26 cellular contexts compared by ENCODE assay signal in the genomic region with DNA sequence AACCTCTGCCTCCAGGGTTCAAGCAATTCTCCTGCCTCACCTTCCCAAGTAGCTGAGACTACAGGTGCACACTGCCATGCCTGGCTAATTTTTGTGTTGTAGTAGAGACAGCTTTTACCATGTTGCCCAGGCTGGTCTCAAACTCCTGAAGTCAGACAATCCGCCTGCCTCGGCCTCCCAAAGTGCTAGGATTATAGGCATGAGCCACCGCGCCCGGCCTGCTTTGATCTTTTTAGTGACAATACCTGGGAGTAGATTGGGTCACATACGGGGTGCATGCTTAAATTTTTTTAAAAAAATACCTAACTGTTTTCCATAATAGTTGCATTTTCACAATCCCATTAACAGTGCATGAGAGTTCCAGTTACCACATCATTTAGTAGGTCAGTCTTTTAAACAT.
"Had no signal": no experiment of that assay in that cellular context is flagged by ENCODE, and none has a peak within 500 bp of the region (broad histone marks: within the 10 kb centered on the region; RNA-seq: fewer than 3 reads in every experiment).

No MANE protein-coding gene starts in this region.

- DNase-seq: central memory CD4-positive, alpha-beta T cell; effector CD8-positive, alpha-beta T cell; endodermal cell; heart right ventricle; hippocampal formation; kidney; mesendoderm; naive thymus-derived CD8-positive, alpha-beta T cell; nephron progenitor cell; nucleus accumbens; ovary; posterior cingulate gyrus; psoas muscle; sigmoid colon; stimulated activated CD4-positive, alpha-beta T cell treated with anti-CD3 and anti-CD28 coated beads, Interleukin-15, amount 100 ng/mL, for 24 hours; stimulated activated CD4-positive, alpha-beta T cell treated with anti-CD3 and anti-CD28 coated beads, Interleukin-2, amount 100 ng/mL, for 48 hours; stimulated activated naive B cell treated with anti-CD40 and anti-IgM and Interleukin-4, amounts not matched to agents 10 μg/mL and 1 μg/mL and 100 μg/mL, for 72 hours; transverse colon; upper lobe of right lung had no signal

- H3K27me3 ChIP-seq: gastroesophageal sphincter, heart right ventricle, ovary, sigmoid colon, suprapubic skin, transverse colon, upper lobe of right lung had no signal

- H3K4me1 ChIP-seq: suprapubic skin, upper lobe of right lung had no signal

- H3K36me3 ChIP-seq: gastroesophageal sphincter, heart right ventricle, ovary, sigmoid colon, suprapubic skin, transverse colon, upper lobe of right lung had no signal

- ATAC-seq: esophagus mucosa; gastroesophageal sphincter; heart right ventricle; left lobe of liver; naive thymus-derived CD8-positive, alpha-beta T cell; psoas muscle; right cardiac atrium; stimulated activated naive B cell treated with anti-CD40 and anti-IgM and Interleukin-4, amounts not matched to agents 10 μg/mL and 1 μg/mL and 100 μg/mL, for 72 hours; upper lobe of right lung had no signal

- H3K4me3 ChIP-seq: gastroesophageal sphincter, heart right ventricle, ovary, psoas muscle, sigmoid colon, skin epidermis, suprapubic skin, transverse colon, upper lobe of right lung had no signal

- H3K27ac ChIP-seq: epithelial cell of prostate, gastroesophageal sphincter, heart right ventricle, ovary, psoas muscle, sigmoid colon, skin epidermis, suprapubic skin, transverse colon, upper lobe of right lung had no signal

- H3K9me3 ChIP-seq: ovary, suprapubic skin, transverse colon had no signal
